Comparison of ENCODE assay signal across 10 cellular contexts in the genomic region with DNA sequence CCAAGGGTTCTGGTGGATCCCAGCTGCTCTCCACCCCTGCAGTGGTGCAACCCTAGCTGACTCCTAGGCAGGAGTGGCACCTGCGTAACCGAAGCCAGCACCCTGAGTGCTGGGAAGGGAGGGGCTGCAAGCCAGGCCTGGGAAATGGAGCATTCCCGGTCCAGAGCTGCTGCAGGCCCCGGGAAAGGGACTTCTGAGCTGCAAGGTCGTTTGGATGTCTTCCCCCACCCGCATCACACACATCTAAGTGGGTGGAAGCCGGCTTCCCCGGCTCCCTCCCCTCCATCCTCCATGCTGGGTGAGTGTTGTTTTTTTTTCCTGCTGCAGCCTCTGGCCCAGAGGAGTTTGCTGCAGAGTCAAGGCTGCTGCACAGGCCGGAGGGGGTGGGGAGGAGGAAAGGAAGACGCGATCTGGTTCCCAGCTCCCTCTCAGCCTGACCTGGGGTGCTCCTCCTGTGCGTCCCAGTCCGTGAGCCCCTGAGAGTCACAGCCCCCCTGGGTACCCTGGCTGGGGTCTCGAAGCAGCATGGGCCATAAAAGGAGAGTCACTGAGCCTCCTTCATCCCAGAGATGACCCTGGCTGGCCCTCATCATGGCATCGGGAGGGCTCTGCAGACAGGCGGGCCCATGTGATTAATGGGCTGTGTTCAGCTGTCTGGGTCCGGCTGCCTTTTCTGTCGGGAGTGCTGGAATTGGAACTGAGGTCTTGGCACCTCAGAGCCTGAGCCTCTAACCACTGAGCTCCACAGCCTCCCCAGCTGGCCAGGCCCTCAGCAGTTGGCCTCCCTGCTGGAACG. TPM values are rescaled to one million over a fixed set of nuclear protein-coding genes. Genes with fewer than 3 reads are reported as not detected.
DNase-seq lines count a peak whose midpoint lies in the region; ATAC-seq and TF ChIP-seq lines count a peak whose summit lies in the region.
"Had no signal": no experiment of that assay in that cellular context is flagged by ENCODE, and none has a peak within 500 bp of the region (broad histone marks: within the 10 kb centered on the region; RNA-seq: fewer than 3 reads in every experiment).

No MANE protein-coding gene starts in this region.

- TF ChIP-seq RAD21 in neural cell (conservative IDR thresholded peaks at IDR 0.05) = no peak
- TF ChIP-seq RAD21 in SK-N-SH (IDR thresholded peaks at IDR 0.05; ENCODE audit: low read length) = no peak

- H3K27ac ChIP-seq in heart right ventricle = peak overlapping the region; percentile 48 to 84 (median 78)
- no peak overlapping the region for H3K27ac ChIP-seq in neural cell (ENCODE audit: low read length)
- H3K27ac ChIP-seq in transverse colon = peak overlapping the region; percentile 3 to 72 (median 29)
- no peak overlapping the region for H3K27ac ChIP-seq in SK-N-SH (ENCODE audit: low read depth in 2 of 2, low read length in 1 of 2)

- TF ChIP-seq POLR2A in transverse colon (IDR thresholded peaks at IDR 0.05) = no peak

- POLR2A ChIA-PET in SK-N-SH (lab: Yijun Ruan, JAX) = no interaction called here

- H3K9me3 ChIP-seq in heart right ventricle (no peaks in the 10 kb centered on the region), neural cell (ENCODE audit: low read length) (no peaks in the 10 kb centered on the region), transverse colon (no peaks in the 10 kb centered on the region), SK-N-SH (no peaks in the 10 kb centered on the region)

- peaks cover 11% of the 10 kb centered on the region for H3K4me1 Mint-ChIP-seq in activated CD4-positive, alpha-beta T cell treated with anti-CD3 and anti-CD28 coated beads, Interleukin-2, amount 10 ng/mL, durations not matched to agents 24 days and 14 days
- H3K4me1 Mint-ChIP-seq: activated B cell treated with CpG ODN at 0.5 μM for 24 hours had no signal

- H3K4me3 ChIP-seq in astrocyte of the spinal cord (ENCODE audit: low read depth, low read length) = no peak overlapping the region
- peak overlapping the region in 1 of 10 donors; percentile 21 for H3K4me3 ChIP-seq in heart right ventricle
- H3K4me3 ChIP-seq in neural cell (ENCODE audit: low read length) = no peak overlapping the region
- no peak overlapping the region for H3K4me3 ChIP-seq in transverse colon
- H3K4me3 ChIP-seq in SK-N-SH (ENCODE audit: low read depth in 2 of 2, low read length in 1 of 2) = no peak overlapping the region

- in situ Hi-C loops in astrocyte of the spinal cord (cut with HindIII; ENCODE audit: low sequenced_read_pairs) = no loop called here
- in situ Hi-C loops in transverse colon (cut with MboI; ENCODE audit: low pct_ligation_motif_present in 1 of 4, low pct_unique_long_range_greater_than_20kb in 1 of 4, low sequenced_read_pairs in 3 of 4) = no loop called here

- H3K9me2 ChIP-seq in neural cell (ENCODE audit: insufficient read depth, low read length) (no peaks in the 10 kb centered on the region), SK-N-SH (no peaks in the 10 kb centered on the region)

- H4K20me1 ChIP-seq in neural cell (ENCODE audit: insufficient read depth) = no peaks in the 10 kb centered on the region
- no peaks in the 10 kb centered on the region for H4K20me1 ChIP-seq in SK-N-SH (ENCODE audit: insufficient read depth)

- intact Hi-C loops in heart right ventricle (cut with DNase I) = no loop called here
- intact Hi-C loops in transverse colon (cut with DNase I; ENCODE audit: low total_unique reads) = no loop called here
- intact Hi-C loops in activated CD4-positive, alpha-beta T cell treated with anti-CD3 and anti-CD28 coated beads, Interleukin-2, amount 10 ng/mL, durations not matched to agents 24 days and 14 days (cut with micrococcal nuclease) = no loop called here

- H3K4me2 ChIP-seq in neural cell (ENCODE audit: low read length) = no peak overlapping the region
- no peak overlapping the region for H3K4me2 ChIP-seq in SK-N-SH

- peaks cover 4% of the 10 kb centered on the region for H3F3A ChIP-seq in neural cell (ENCODE audit: insufficient read depth, low read length, poor library complexity, severe bottlenecking)
- H3F3A ChIP-seq in SK-N-SH (replicated peaks; ENCODE audit: insufficient read depth) = no peaks in the 10 kb centered on the region

- no peak overlapping the region for H2AFZ ChIP-seq in neural cell (ENCODE audit: low read depth, low read length)
- no peak overlapping the region for H2AFZ ChIP-seq in SK-N-SH (ENCODE audit: low read depth)

- no peaks in the 10 kb centered on the region for H3K27me3 Mint-ChIP-seq in activated CD4-positive, alpha-beta T cell treated with anti-CD3 and anti-CD28 coated beads, Interleukin-2, amount 10 ng/mL, durations not matched to agents 24 days and 14 days
- H3K27me3 Mint-ChIP-seq: activated B cell treated with CpG ODN at 0.5 μM for 24 hours; stimulated activated naive CD8-positive, alpha-beta T cell treated with anti-CD3 and anti-CD28 coated beads, Interleukin-15, amount 100 ng/mL, for 72 hours had no signal

- DNase-seq in astrocyte of the spinal cord (ENCODE audit: low read depth, low spot score) (peak; percentile 39), heart right ventricle (no peak), transverse colon (no peak), hypothalamus (lab: John Stamatoyannopoulos, UW) (no peak), SK-N-SH (no peak)
- DNase-seq in activated CD4-positive, alpha-beta T cell treated with anti-CD3 and anti-CD28 coated beads, Interleukin-2, amount 10 ng/mL, durations not matched to agents 24 days and 14 days = no peak
- DNase-seq: activated B cell treated with CpG ODN at 0.5 μM for 24 hours, NCI-H146 had no signal

- peaks cover 24 to 89% (median 70%) of the 10 kb centered on the region in 9 donors for H3K4me1 ChIP-seq in heart right ventricle
- H3K4me1 ChIP-seq in transverse colon = peaks cover 0 to 42% (median 14%) of the 10 kb centered on the region in 4 donors
- H3K4me1 ChIP-seq in SK-N-SH (ENCODE audit: control insufficient read depth in 1 of 2, insufficient read depth in 2 of 2, low read depth in 1 of 2, low read length in 1 of 2) = peaks cover 7 to 37% of the 10 kb centered on the region in 2 experiments; a peak in 3 of 4 replicates

- H3K79me2 ChIP-seq in neural cell (replicated peaks; ENCODE audit: insufficient read depth, low read length) (no peaks in the 10 kb centered on the region), SK-N-SH (ENCODE audit: insufficient read depth) (no peaks in the 10 kb centered on the region)

- CTCF ChIA-PET in SK-N-SH (lab: Yijun Ruan, JAX) = interaction anchor here (0.5 to 5.1 kb wide), 13 partner anchors 13 to 307 kb away, joined by 3 to 31 read pairs (median 4); partner anchors contain the start of gene H6PD

- H3K36me3 ChIP-seq in heart right ventricle (peaks cover 0 to 47% (median 14%) of the 10 kb centered on the region in 9 donors), neural cell (ENCODE audit: insufficient read depth, low read length) (no peaks in the 10 kb centered on the region), transverse colon (no peaks in the 10 kb centered on the region), SK-N-SH (replicated peaks in 1 of 2; ENCODE audit: control insufficient read depth in 1 of 2, insufficient read depth in 2 of 2, low read length in 1 of 2) (peaks cover 0 to 16% of the 10 kb centered on the region in 2 experiments)

- no peaks in the 10 kb centered on the region for H3K9me3 Mint-ChIP-seq in activated CD4-positive, alpha-beta T cell treated with anti-CD3 and anti-CD28 coated beads, Interleukin-2, amount 10 ng/mL, durations not matched to agents 24 days and 14 days
- H3K9me3 Mint-ChIP-seq: activated B cell treated with CpG ODN at 0.5 μM for 24 hours; stimulated activated naive CD8-positive, alpha-beta T cell treated with anti-CD3 and anti-CD28 coated beads, Interleukin-15, amount 100 ng/mL, for 72 hours had no signal

- TF ChIP-seq CTCF in astrocyte of the spinal cord (IDR thresholded peaks at IDR 0.05; ENCODE audit: low read depth, low read length) (no peak), heart right ventricle (IDR thresholded peaks at IDR 0.05) (no peak), neural cell (IDR thresholded peaks at IDR 0.05; ENCODE audit: poor library complexity, severe bottlenecking) (no peak), transverse colon (IDR thresholded peaks at IDR 0.05) (no peak), SK-N-SH (IDR thresholded peaks at IDR 0.05) (no peak)

- H3K36me3 Mint-ChIP-seq in activated CD4-positive, alpha-beta T cell treated with anti-CD3 and anti-CD28 coated beads, Interleukin-2, amount 10 ng/mL, durations not matched to agents 24 days and 14 days (ENCODE audit: low read depth) = peaks cover 19% of the 10 kb centered on the region

- no peak for TF ChIP-seq EP300 in neural cell (conservative IDR thresholded peaks at IDR 0.05; ENCODE audit: poor library complexity, severe bottlenecking)
- no peak for TF ChIP-seq EP300 in transverse colon (IDR thresholded peaks at IDR 0.05; ENCODE audit: low read depth)
- no peak for TF ChIP-seq EP300 in SK-N-SH (IDR thresholded peaks at IDR 0.05; ENCODE audit: borderline replicate concordance in 1 of 2, low read depth in 1 of 2, low read length in 1 of 2)

- H3K9ac ChIP-seq in neural cell (ENCODE audit: low read length) = peak overlapping the region; percentile 31
- H3K9ac ChIP-seq in SK-N-SH = no peak overlapping the region

- H3K27me3 ChIP-seq in heart right ventricle (no peaks in the 10 kb centered on the region), neural cell (ENCODE audit: insufficient read depth, low read depth, low read length) (no peaks in the 10 kb centered on the region), transverse colon (no peaks in the 10 kb centered on the region), SK-N-SH (ENCODE audit: insufficient read depth) (no peaks in the 10 kb centered on the region)

- WGBS in heart right ventricle, 2 donors = 29 to 35% methylated on average over 19 of the region's 19 CpGs
- WGBS in transverse colon (ENCODE audit: low coverage in 1 of 2), 2 donors = 61% methylated on average over 18 of the region's 19 CpGs; no CpG with 5 or more reads in 1 of the 2 donors
- 91% methylated on average over 6 of the region's 19 CpGs for WGBS in SK-N-SH (ENCODE audit: low lambda C conversion rate)

- H3K4me3 Mint-ChIP-seq in activated CD4-positive, alpha-beta T cell treated with anti-CD3 and anti-CD28 coated beads, Interleukin-2, amount 10 ng/mL, durations not matched to agents 24 days and 14 days = no peak overlapping the region
- H3K4me3 Mint-ChIP-seq: activated B cell treated with CpG ODN at 0.5 μM for 24 hours; stimulated activated naive CD8-positive, alpha-beta T cell treated with anti-CD3 and anti-CD28 coated beads, Interleukin-15, amount 100 ng/mL, for 72 hours had no signal

- H3K27ac Mint-ChIP-seq in activated CD4-positive, alpha-beta T cell treated with anti-CD3 and anti-CD28 coated beads, Interleukin-2, amount 10 ng/mL, durations not matched to agents 24 days and 14 days = no peak overlapping the region
- H3K27ac Mint-ChIP-seq: activated B cell treated with CpG ODN at 0.5 μM for 24 hours had no signal

- peak in 6 of 8 donors; percentile 8 to 33 (median 22) for ATAC-seq in heart right ventricle

RNA-seq across cellular contexts. Expression of gene H6PD, which starts 16.2 kb away (rescaled TPM):
- total RNA-seq in heart right ventricle = 10 to 100 TPM; 22.3 to 45.0 (median 29.3) TPM
- 10 to 100 TPM in 1 of 2 donors, 1 to 10 TPM in 1; 5.7 to 17.1 TPM for polyA plus RNA-seq in heart right ventricle
- polyA plus RNA-seq in neural cell = 4.6 and 6.6 TPM in 2 replicates
- 10.2 and 11.2 TPM in 2 replicates for polyA minus RNA-seq in neural cell
- 10 to 100 TPM; 24.1 to 49.4 (median 26.7) TPM for total RNA-seq in transverse colon
- 16.2 and 19.1 TPM in 2 replicates for polyA plus RNA-seq in SK-N-SH (2012; rRNA removed)
- polyA plus RNA-seq in SK-N-SH (2012; cell fraction: cytosol; rRNA removed) = 10.0 and 13.9 TPM in 2 replicates
- 23.2 and 26.0 TPM in 2 replicates for polyA plus RNA-seq in SK-N-SH (2012; cell fraction: nucleus; rRNA removed)
- total RNA-seq in activated CD4-positive, alpha-beta T cell treated with anti-CD3 and anti-CD28 coated beads, Interleukin-2, amount 10 ng/mL, durations not matched to agents 24 days and 14 days = 17.4 and 17.7 TPM in 2 replicates

RNA-seq across cellular contexts. Expression of gene SPSB1, which starts 41.9 kb away (rescaled TPM):
- total RNA-seq in heart right ventricle = 10 to 100 TPM in 3 of 10 donors, 1 to 10 TPM in 7; 5.5 to 16.5 (median 9.4) TPM
- 1 to 10 TPM; 6.7 to 7.5 TPM for polyA plus RNA-seq in heart right ventricle
- polyA plus RNA-seq in neural cell = 1.4 TPM in 2 replicates
- 1.5 and 2.4 TPM in 2 replicates for polyA minus RNA-seq in neural cell
- total RNA-seq in transverse colon = 10 to 100 TPM; 40.0 to 82.1 (median 52.6) TPM
- polyA plus RNA-seq in SK-N-SH (2012; rRNA removed) = 8.4 and 9.2 TPM in 2 replicates
- polyA plus RNA-seq in SK-N-SH (2012; cell fraction: cytosol; rRNA removed) = 4.4 and 5.8 TPM in 2 replicates
- 5.4 and 7.6 TPM in 2 replicates for polyA plus RNA-seq in SK-N-SH (2012; cell fraction: nucleus; rRNA removed)
- total RNA-seq in activated CD4-positive, alpha-beta T cell treated with anti-CD3 and anti-CD28 coated beads, Interleukin-2, amount 10 ng/mL, durations not matched to agents 24 days and 14 days = 4.8 and 6.2 TPM in 2 replicates

Comparison
In these comparisons a context has a peak if more than half of its experiments do, and no peak if none do; other contexts are left out.
1. H3K27ac ChIP-seq: peak in heart right ventricle (10 of 10) and transverse colon (4 of 4); none in neural cell (single experiment) and SK-N-SH (0 of 2).